Comparison of ENCODE assay signal across 7 cellular contexts in the genomic region with DNA sequence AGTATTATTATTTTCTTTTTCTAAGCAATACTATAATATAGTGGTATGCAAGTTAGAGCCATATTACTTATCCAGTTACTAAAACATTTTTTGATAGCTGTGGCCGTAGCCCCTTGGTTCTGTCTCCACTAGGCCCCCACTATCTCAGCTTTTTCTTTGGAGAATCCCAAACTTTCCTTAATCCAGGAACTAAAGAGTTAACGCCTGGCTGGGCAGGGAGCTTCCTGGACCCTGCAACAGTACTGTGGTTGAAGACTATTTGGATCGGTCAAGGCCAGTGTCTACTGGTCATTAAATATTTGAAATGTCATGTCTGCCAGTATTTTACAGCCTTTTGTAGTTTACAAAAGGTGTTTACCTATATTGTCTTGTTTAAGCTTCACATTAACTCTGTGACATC.
"Had no signal": no experiment of that assay in that cellular context is flagged by ENCODE, and none has a peak within 500 bp of the region (broad histone marks: within the 10 kb centered on the region; RNA-seq: fewer than 3 reads in every experiment).

No MANE protein-coding gene starts in this region.

- H3K9ac ChIP-seq: GM23248, KMS-11 had no signal

- H3K27ac ChIP-seq: GM23248, KMS-11 had no signal

- ATAC-seq: HCT116 had no signal

- DNase-seq: H9, HFFc6, KBM-7 had no signal

- H3K4me2 ChIP-seq: KMS-11 had no signal

- H3K4me3 ChIP-seq: GM23248 had no signal

- H3K4me3 Mint-ChIP-seq: H9, HFFc6, IgD-negative memory B cell had no signal

- H3K27ac Mint-ChIP-seq: H9, HFFc6, IgD-negative memory B cell had no signal

- H2AFZ ChIP-seq: GM23248 had no signal
